ENCODE assay signal across 24 cellular contexts in the genomic region with DNA sequence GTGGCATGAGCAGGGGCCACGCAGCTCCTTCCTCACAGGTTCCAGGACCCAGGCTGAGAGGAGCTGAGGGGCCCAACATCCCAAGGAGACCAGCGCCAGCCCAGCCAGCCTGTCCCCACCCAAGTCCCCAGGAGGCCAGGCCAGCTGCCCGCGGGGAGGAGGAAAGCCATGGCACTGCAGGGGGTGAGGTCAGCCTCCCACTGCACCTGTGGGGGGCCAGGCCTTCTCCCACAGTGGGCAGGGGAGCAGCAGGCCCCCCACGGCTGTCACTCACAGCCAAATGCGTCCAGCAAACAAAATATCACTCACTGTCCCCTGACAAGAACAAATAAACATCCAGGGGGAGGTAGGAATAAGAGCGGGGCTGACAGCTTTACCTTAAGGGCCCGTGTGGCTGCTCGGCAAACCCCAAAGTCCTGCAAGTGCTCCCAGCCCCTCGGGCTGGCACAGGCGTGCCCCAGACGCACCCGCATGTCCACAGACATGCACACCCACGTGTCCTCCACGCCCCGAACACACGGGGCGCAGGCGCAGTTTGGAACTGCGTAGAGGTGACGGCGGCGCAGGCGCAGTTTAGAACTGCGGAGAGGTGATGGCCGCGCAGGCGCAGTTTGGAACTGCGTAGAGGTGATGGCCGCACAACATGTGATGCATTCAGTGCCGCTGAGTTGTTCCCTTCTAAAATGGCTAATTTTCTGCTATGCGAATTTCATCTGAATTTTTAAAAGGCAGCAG.
DNase-seq lines count a peak whose midpoint lies in the region; ATAC-seq and TF ChIP-seq lines count a peak whose summit lies in the region.
"Had no signal": no experiment of that assay in that cellular context is flagged by ENCODE, and none has a peak within 500 bp of the region (broad histone marks: within the 10 kb centered on the region; RNA-seq: fewer than 3 reads in every experiment).

No MANE protein-coding gene starts in this region.

- intact Hi-C loops in posterior vena cava (cut with DNase I) = loop anchor here in 1 of 2 donors (5.0 kb wide), 1 partner anchor 857 kb away; no protein-coding TSS in a partner anchor

- CTCF ChIA-PET in HEK293T (lab: Yijun Ruan, JAX) = no interaction called here

- POLR2A ChIA-PET in HEK293T (lab: Yijun Ruan, JAX) = no interaction called here

- peak; percentile 20 for DNase-seq in COR-L47 (lab: John Stamatoyannopoulos, UW)
- no peak for DNase-seq in HEK293T (ENCODE audit: extremely low spot score)
- DNase-seq in RPMI8226 = peak; percentile 88
- peak; percentile 79 for DNase-seq in posterior vena cava (ENCODE audit: low spot score)
- no peak for DNase-seq in SKM-1 (lab: John Stamatoyannopoulos, UW; ENCODE audit: unreplicated experiment)
- no peak for DNase-seq in NCI-H345 treated with DMSO at 0.1 percent for 48 hours (lab: John Stamatoyannopoulos, UW; ENCODE audit: unreplicated experiment)
- DNase-seq: C1 segment of cervical spinal cord; CD8-positive, alpha-beta T cell; DMS 273 treated with DMSO at 0.1 percent for 48 hours; DMS79 treated with DMSO at 0.1 percent for 48 hours; GF-D8; Karpas-422; NCI-H1105 treated with DMSO at 0.1 percent for 48 hours; NCI-H1694; NCI-H2171 treated with DMSO at 0.1 percent for 48 hours; NCI-H446 treated with DMSO at 0.1 percent for 48 hours; NCI-H526; OCI-M1; Peyer's patch; SIG-M5; SK-N-SH; T-helper 17 cell had no signal

- no peak for ATAC-seq in GM21423 (IDR thresholded peaks at IDR 0.05; ENCODE audit: unreplicated experiment)
- ATAC-seq: CD8-positive, alpha-beta T cell; HCT116; T-helper 17 cell had no signal

TF ChIP-seq in HEK293T, 16 proteins besides CTCF, POLR2A, EP300 and RAD21:
- peak; percentile 71 for TF ChIP-seq PKNOX1 (IDR thresholded peaks at IDR 0.05)
- TF ChIP-seq TARDBP (IDR thresholded peaks at IDR 0.05) = no peak

Comparison
In these comparisons a context has a peak if more than half of its experiments do, and no peak if none do; other contexts are left out.
1. DNase-seq: peak in COR-L47 (single experiment), RPMI8226 (single experiment) and posterior vena cava (single experiment); none in HEK293T (single experiment), SKM-1 (single experiment) and NCI-H345 treated with DMSO at 0.1 percent for 48 hours (single experiment).